8 cellular contexts compared by ENCODE assay signal in genomic region chr3:177824190-177824786, GRCh38.
DNase-seq lines count a peak whose midpoint lies in the region; ATAC-seq and TF ChIP-seq lines count a peak whose summit lies in the region.

No MANE protein-coding gene starts in this region.

- peaks cover 3% of the 10 kb centered on the region for H3K27me3 ChIP-seq in ovary
- no peaks in the 10 kb centered on the region for H3K27me3 ChIP-seq in brain microvascular endothelial cell (replicated peaks)

- peaks cover 2% of the 10 kb centered on the region for H3K4me1 ChIP-seq in ovary (ENCODE audit: insufficient read depth)

- POLR2A ChIA-PET in RWPE1 (lab: Yijun Ruan, JAX; ENCODE audit: low non-redundant PET), result no interaction called here

- H3K36me3 ChIP-seq in ovary (no peaks in the 10 kb centered on the region), brain microvascular endothelial cell (replicated peaks) (no peaks in the 10 kb centered on the region)

- no peak for TF ChIP-seq POLR2A in ovary (IDR thresholded peaks at IDR 0.05)

- no peaks in the 10 kb centered on the region for H3K9me3 ChIP-seq in ovary

- CTCF ChIA-PET in RWPE1 (lab: Yijun Ruan, JAX), result interaction anchor here (0.6 kb wide), 2 partner anchors 48 to 1451 kb away, joined by 3 to 4 read pairs; no protein-coding TSS in a partner anchor

- TF ChIP-seq EP300 in ovary (IDR thresholded peaks at IDR 0.05), result no peak

- in situ Hi-C loops in brain microvascular endothelial cell (cut with HindIII; ENCODE audit: low pct_ligation_motif_present, low sequenced_read_pairs), result no loop called here

- TF ChIP-seq CTCF in RWPE1 (conservative IDR thresholded peaks at IDR 0.05; ENCODE audit: low read depth) (no peak), fibroblast of the aortic adventitia (IDR thresholded peaks at IDR 0.05; ENCODE audit: insufficient read depth, low read length) (no peak), ovary (IDR thresholded peaks at IDR 0.05) (no peak), brain microvascular endothelial cell (IDR thresholded peaks at IDR 0.05; ENCODE audit: low read depth, low read length, missing control alignments) (no peak)

- WGBS in ovary, 3 donors, result 41 to 62% (median 45%) methylated on average over 4 of the region's 4 CpGs

- peak; percentile 69 for DNase-seq in AG20443 (ENCODE audit: low spot score)
- peak; percentile 14 for DNase-seq in RWPE1 (ENCODE audit: low spot score)
- peak; percentile 91 for DNase-seq in fibroblast of the aortic adventitia (ENCODE audit: low read depth)
- peak; percentile 31 to 71 (median 56) for DNase-seq in ovary
- DNase-seq in stimulated activated CD4-positive, alpha-beta T cell treated with anti-CD3 and anti-CD28 coated beads, Interleukin-12 subunit alpha, Interleukin-12 subunit beta, amount 100 ng/mL, for 4 hours, result no peak
- DNase-seq in NCI-H187 (lab: John Stamatoyannopoulos, UW), result no peak
- no peak for DNase-seq in brain microvascular endothelial cell

- peak overlapping the region; percentile 59 for H3K27ac ChIP-seq in RWPE1
- H3K27ac ChIP-seq in ovary, result no peak overlapping the region
- H3K27ac ChIP-seq in brain microvascular endothelial cell, result no peak overlapping the region

- intact Hi-C loops in ovary (cut with DNase I), result no loop called here

- ATAC-seq in HG02840 (IDR thresholded peaks at IDR 0.05; ENCODE audit: low FRiP score, unreplicated experiment), result no peak

- no peak overlapping the region for H3K4me3 ChIP-seq in fibroblast of the aortic adventitia (ENCODE audit: low read depth, low read length)
- no peak overlapping the region for H3K4me3 ChIP-seq in ovary
- H3K4me3 ChIP-seq in brain microvascular endothelial cell (ENCODE audit: low read depth, low read length), result no peak overlapping the region

Comparison
In these comparisons a context has a peak if more than half of its experiments do, and no peak if none do; other contexts are left out.
1. DNase-seq: peak in AG20443 (single experiment), RWPE1 (single experiment), fibroblast of the aortic adventitia (single experiment) and ovary (5 of 5); none in stimulated activated CD4-positive, alpha-beta T cell treated with anti-CD3 and anti-CD28 coated beads, Interleukin-12 subunit alpha, Interleukin-12 subunit beta, amount 100 ng/mL, for 4 hours (single experiment), NCI-H187 (0 of 2) and brain microvascular endothelial cell (single experiment).